Comparison of ENCODE assay signal across 20 cellular contexts in genomic region chr2:210230984-210231383, GRCh38. TPM values are rescaled to one million over a fixed set of nuclear protein-coding genes. Genes with fewer than 3 reads are reported as not detected.
A peak's percentile ranks its signal among the peaks of the same experiment; 100 is the strongest.
DNase-seq lines count a peak whose midpoint lies in the region; ATAC-seq, FAIRE-seq and TF ChIP-seq lines count a peak whose summit lies in the region.
"Had no signal": no experiment of that assay in that cellular context is flagged by ENCODE, and none has a peak within 500 bp of the region (broad histone marks: within the 10 kb centered on the region; RNA-seq: fewer than 3 reads in every experiment).

No MANE protein-coding gene starts in this region.

- TF ChIP-seq POLR2A in body of pancreas (IDR thresholded peaks at IDR 0.05) (no peak), stomach (IDR thresholded peaks at IDR 0.05) (no peak)

- H3K4me1 ChIP-seq in body of pancreas (peaks cover 81% of the 10 kb centered on the region), liver (ENCODE audit: control insufficient read depth in 4 of 4, insufficient read depth in 4 of 4, low read length in 3 of 4) (peaks cover 3 to 24% (median 12%) of the 10 kb centered on the region in 4 donors), pancreas (peaks cover 14 to 42% (median 16%) of the 10 kb centered on the region in 3 donors), stomach (peaks cover 0 to 5% (median under 1%) of the 10 kb centered on the region in 4 donors)
- H3K4me1 ChIP-seq: A549 had no signal

- no peak for FAIRE-seq in pancreas (lab: Jason Lieb, UNC)
- FAIRE-seq: A549, GM12878, H1, HTR-8/SVneo had no signal

- no peak overlapping the region for H3K4me3 Mint-ChIP-seq in activated CD4-positive, alpha-beta memory T cell treated with anti-CD3 and anti-CD28 coated beads for 36 hours
- H3K4me3 Mint-ChIP-seq in T-helper 2 cell treated with Interferon-gamma antibody and Interleukin-4, amounts not matched to agents 5 μg/mL and 100 μg/mL, for 36 hours, result no peak overlapping the region
- H3K4me3 Mint-ChIP-seq: CD14-positive monocyte; CD4-positive, alpha-beta memory T cell; H9; IgD-negative memory B cell had no signal

- POLR2A ChIA-PET in activated CD4-positive, alpha-beta memory T cell treated with anti-CD3 and anti-CD28 coated beads for 36 hours (lab: Charles Lee), result no interaction called here

- TF ChIP-seq EP300 in stomach (IDR thresholded peaks at IDR 0.05), result no peak

- H3K4me3 ChIP-seq in body of pancreas (no peak overlapping the region), liver (ENCODE audit: low read depth in 1 of 3, low read length in 3 of 3) (no peak overlapping the region), pancreas (no peak overlapping the region), stomach (no peak overlapping the region)
- H3K4me3 ChIP-seq: A549, GM12878 had no signal

- DNase-seq in body of pancreas (no peak), pancreas (no peak), stomach (no peak), NCI-H1105 (lab: John Stamatoyannopoulos, UW) (no peak)
- DNase-seq in activated CD4-positive, alpha-beta memory T cell treated with anti-CD3 and anti-CD28 coated beads for 36 hours, result no peak
- DNase-seq in T-helper 2 cell treated with Interferon-gamma antibody and Interleukin-4, amounts not matched to agents 5 μg/mL and 100 μg/mL, for 36 hours (ENCODE audit: low spot score), result no peak
- DNase-seq: AML-193; CD4-positive, alpha-beta memory T cell; DND-41; EL; H9 had no signal

- ATAC-seq in body of pancreas (peak; percentile 47), pancreas (peak in 3 of 4 donors; percentile 31 to 58 (median 55))
- ATAC-seq: A549, GM12878 had no signal

- intact Hi-C loops in body of pancreas (cut with DNase I) (no loop called here), pancreas (cut with DNase I) (no loop called here), stomach (cut with DNase I; ENCODE audit: low total_unique reads) (no loop called here)
- intact Hi-C loops in activated CD4-positive, alpha-beta memory T cell treated with anti-CD3 and anti-CD28 coated beads for 36 hours (cut with micrococcal nuclease), result no loop called here

- no peak overlapping the region for H3K27ac Mint-ChIP-seq in activated CD4-positive, alpha-beta memory T cell treated with anti-CD3 and anti-CD28 coated beads for 36 hours
- H3K27ac Mint-ChIP-seq in T-helper 2 cell treated with Interferon-gamma antibody and Interleukin-4, amounts not matched to agents 5 μg/mL and 100 μg/mL, for 36 hours, result no peak overlapping the region
- H3K27ac Mint-ChIP-seq: CD14-positive monocyte; CD4-positive, alpha-beta memory T cell; H9; IgD-negative memory B cell had no signal

- H3K27ac ChIP-seq in body of pancreas (peak overlapping the region in 3 of 4 donors; percentile 72 to 76 (median 74)), liver (ENCODE audit: low read depth in 1 of 2, low read length in 2 of 2) (peak overlapping the region in 1 of 2 donors; percentile 36), pancreas (peak overlapping the region in 2 of 4 donors; percentile 64 to 68), stomach (no peak overlapping the region)
- H3K27ac ChIP-seq: A549 had no signal

- no peaks in the 10 kb centered on the region for H3K4me1 Mint-ChIP-seq in activated CD4-positive, alpha-beta memory T cell treated with anti-CD3 and anti-CD28 coated beads for 36 hours (ENCODE audit: low read depth)
- no peaks in the 10 kb centered on the region for H3K4me1 Mint-ChIP-seq in T-helper 2 cell treated with Interferon-gamma antibody and Interleukin-4, amounts not matched to agents 5 μg/mL and 100 μg/mL, for 36 hours (ENCODE audit: low read depth)
- H3K4me1 Mint-ChIP-seq: CD14-positive monocyte; CD4-positive, alpha-beta memory T cell; IgD-negative memory B cell had no signal

- H3K36me3 ChIP-seq in body of pancreas (replicated peaks in 1 of 2; ENCODE audit: insufficient read depth in 1 of 2, low read depth in 2 of 2) (no peaks in the 10 kb centered on the region), liver (ENCODE audit: control insufficient read depth in 4 of 4, insufficient read depth in 3 of 4, low read depth in 1 of 4, low read length in 3 of 4) (no peaks in the 10 kb centered on the region), pancreas (no peaks in the 10 kb centered on the region), stomach (no peaks in the 10 kb centered on the region)

- no peak overlapping the region for H3K9ac ChIP-seq in liver (ENCODE audit: low read depth in 1 of 2, low read length in 2 of 2)

- no peak for TF ChIP-seq CTCF in body of pancreas (IDR thresholded peaks at IDR 0.05)
- no peak for TF ChIP-seq CTCF in liver (IDR thresholded peaks at IDR 0.05; ENCODE audit: low read depth, low read length, missing input control)
- TF ChIP-seq CTCF in pancreas (IDR thresholded peaks at IDR 0.05), result no peak
- no peak for TF ChIP-seq CTCF in stomach (IDR thresholded peaks at IDR 0.05)

- H3K9me3 ChIP-seq in body of pancreas (no peaks in the 10 kb centered on the region), liver (ENCODE audit: control insufficient read depth in 4 of 4, low read length in 3 of 4) (no peaks in the 10 kb centered on the region), pancreas (no peaks in the 10 kb centered on the region), stomach (no peaks in the 10 kb centered on the region)
- H3K9me3 ChIP-seq: A549 had no signal

- TF ChIP-seq RAD21 in liver (IDR thresholded peaks at IDR 0.05), result no peak

- no peaks in the 10 kb centered on the region for H3K36me3 Mint-ChIP-seq in activated CD4-positive, alpha-beta memory T cell treated with anti-CD3 and anti-CD28 coated beads for 36 hours
- no peaks in the 10 kb centered on the region for H3K36me3 Mint-ChIP-seq in T-helper 2 cell treated with Interferon-gamma antibody and Interleukin-4, amounts not matched to agents 5 μg/mL and 100 μg/mL, for 36 hours (ENCODE audit: low read depth)
- H3K36me3 Mint-ChIP-seq: CD14-positive monocyte; CD4-positive, alpha-beta memory T cell; IgD-negative memory B cell had no signal

- H3K9me3 Mint-ChIP-seq in activated CD4-positive, alpha-beta memory T cell treated with anti-CD3 and anti-CD28 coated beads for 36 hours, result no peaks in the 10 kb centered on the region
- H3K9me3 Mint-ChIP-seq in T-helper 2 cell treated with Interferon-gamma antibody and Interleukin-4, amounts not matched to agents 5 μg/mL and 100 μg/mL, for 36 hours, result no peaks in the 10 kb centered on the region
- H3K9me3 Mint-ChIP-seq: CD4-positive, alpha-beta memory T cell; H9; IgD-negative memory B cell had no signal

- CTCF ChIA-PET in activated CD4-positive, alpha-beta memory T cell treated with anti-CD3 and anti-CD28 coated beads for 36 hours (lab: Charles Lee), result interaction anchor here (0.5 to 1.1 kb wide), 2 partner anchors 32 to 256 kb away, joined by 3 read pairs; no protein-coding TSS in a partner anchor

- peaks cover 9% of the 10 kb centered on the region for H3K27me3 Mint-ChIP-seq in activated CD4-positive, alpha-beta memory T cell treated with anti-CD3 and anti-CD28 coated beads for 36 hours
- peaks cover 14% of the 10 kb centered on the region for H3K27me3 Mint-ChIP-seq in T-helper 2 cell treated with Interferon-gamma antibody and Interleukin-4, amounts not matched to agents 5 μg/mL and 100 μg/mL, for 36 hours (ENCODE audit: low read depth)

- H3K27me3 ChIP-seq in body of pancreas (no peaks in the 10 kb centered on the region), liver (ENCODE audit: control insufficient read depth in 4 of 4, insufficient read depth in 4 of 4, low read length in 3 of 4) (no peaks in the 10 kb centered on the region), pancreas (no peaks in the 10 kb centered on the region), stomach (no peaks in the 10 kb centered on the region)

TF ChIP-seq in liver, 16 proteins besides CTCF, POLR2A, EP300 and RAD21 (continues in another document):
- TF ChIP-seq EGR1 (IDR thresholded peaks at IDR 0.05; ENCODE audit: low read depth in 2 of 2) (no peak), HNF4A (conservative IDR thresholded peaks at IDR 0.05) (peak; percentile 97 to 98), HNF4G (IDR thresholded peaks at IDR 0.05) (peak; percentile 94), RXRA (IDR thresholded peaks at IDR 0.05) (peak in 1 of 2 donors; percentile 65), TAF1 (conservative IDR thresholded peaks at IDR 0.05) (no peak), REST (IDR thresholded peaks at IDR 0.05) (no peak)

RNA-seq across cellular contexts. Expression of gene ACADL, which starts 5.7 kb away (rescaled TPM):
- 10 to 100 TPM; 26.4 to 56.6 TPM for total RNA-seq in body of pancreas
- 10 to 100 TPM in 1 of 2 donors, 1 to 10 TPM in 1; 1.9 to 19.6 TPM for total RNA-seq in liver
- 10 to 100 TPM; 10.8 to 22.3 TPM for polyA plus RNA-seq in liver
- 10 to 100 TPM; 11.1 to 24.1 (median 21.7) TPM for total RNA-seq in pancreas
- polyA plus RNA-seq in pancreas, result 10 to 100 TPM; 27.7 to 30.9 TPM
- total RNA-seq in stomach, result 10 to 100 TPM in 1 of 5 donors, 1 to 10 TPM in 2, not detected in 2; 4.9 to 17.5 (median 6.6) TPM
- polyA plus RNA-seq in stomach, result 1 to 10 TPM; 3.3 to 4.9 (median 4.6) TPM
- not detected for total RNA-seq in activated CD4-positive, alpha-beta memory T cell treated with anti-CD3 and anti-CD28 coated beads for 36 hours
- total RNA-seq: CD4-positive, alpha-beta memory T cell; G401; GM12878 had no signal
- polyA plus RNA-seq: BJ; CD14-positive monocyte; CD4-positive, alpha-beta memory T cell; GM12878; IgD-negative memory B cell had no signal

RNA-seq across cellular contexts. Expression of gene KANSL1L, which starts 59.8 kb away (rescaled TPM):
- total RNA-seq in body of pancreas (10 to 100 TPM; 26.5 to 94.9 TPM), liver (10 to 100 TPM; 18.3 to 31.6 TPM), pancreas (10 to 100 TPM; 12.3 to 32.3 (median 17.4) TPM), stomach (100 to 1,000 TPM in 1 of 5 donors, 10 to 100 TPM in 3, 1 to 10 TPM in 1; 2.6 to 128 (median 54.5) TPM)
- polyA plus RNA-seq in liver (1 to 10 TPM; 2.1 to 4.4 TPM), pancreas (1 to 10 TPM; 6.2 to 9.1 TPM), stomach (1 to 10 TPM; 4.2 to 7.0 (median 4.5) TPM)
- total RNA-seq in activated CD4-positive, alpha-beta memory T cell treated with anti-CD3 and anti-CD28 coated beads for 36 hours, result 1 to 10 TPM; 4.0 to 4.6 TPM

Comparison
In these comparisons a context has a peak if more than half of its experiments do, and no peak if none do; other contexts are left out.
1. H3K27ac ChIP-seq: peak in body of pancreas (3 of 4); none in stomach (0 of 5).